9 cellular contexts compared by ENCODE assay signal in genomic region chr1:201480231-201481003, GRCh38. TPM values are rescaled to one million over a fixed set of nuclear protein-coding genes. Genes with fewer than 3 reads are reported as not detected.
A peak's percentile ranks its signal among the peaks of the same experiment; 100 is the strongest.
DNase-seq lines count a peak whose midpoint lies in the region; ATAC-seq lines count a peak whose summit lies in the region.
"Had no signal": no experiment of that assay in that cellular context is flagged by ENCODE, and none has a peak within 500 bp of the region (broad histone marks: within the 10 kb centered on the region; RNA-seq: fewer than 3 reads in every experiment).

No MANE protein-coding gene starts in this region.

- no peaks in the 10 kb centered on the region for H3K27me3 ChIP-seq in right cardiac atrium (ENCODE audit: control insufficient read depth, insufficient read depth)

- H3K27me3 Mint-ChIP-seq in activated naive CD8-positive, alpha-beta T cell treated with anti-CD3 and anti-CD28 coated beads, Interleukin-2, amount 10 ng/mL, durations not matched to agents 7 days and 5 days: peaks cover 24% of the 10 kb centered on the region

- peaks cover 27% of the 10 kb centered on the region for H3K4me1 Mint-ChIP-seq in activated naive CD8-positive, alpha-beta T cell treated with anti-CD3 and anti-CD28 coated beads, Interleukin-2, amount 10 ng/mL, durations not matched to agents 7 days and 5 days

- POLR2A ChIA-PET in activated naive CD8-positive, alpha-beta T cell treated with anti-CD3 and anti-CD28 coated beads, Interleukin-2, amount 10 ng/mL, durations not matched to agents 7 days and 5 days (lab: Charles Lee): interaction anchor here (0.9 to 3.5 kb wide), 4 partner anchors 11 to 32 kb away, joined by 3 to 17 read pairs (median 8); partner anchors contain the start of genes CSRP1 and PHLDA3

- H3K27ac ChIP-seq in right cardiac atrium (ENCODE audit: low read length): peak overlapping the region; percentile 55

- H3K9me3 ChIP-seq in right cardiac atrium (ENCODE audit: control insufficient read depth, low read length): no peaks in the 10 kb centered on the region

- intact Hi-C loops in right cardiac atrium (cut with DNase I) (loop anchor here (5.0 kb wide), 3 partner anchors 33 to 38 kb away; no protein-coding TSS in a partner anchor), sciatic nerve (cut with DNase I) (no loop called here)

- H3K27ac Mint-ChIP-seq in activated naive CD8-positive, alpha-beta T cell treated with anti-CD3 and anti-CD28 coated beads, Interleukin-2, amount 10 ng/mL, durations not matched to agents 7 days and 5 days: peak overlapping the region; percentile 43

- peak overlapping the region; percentile 65 for H3K4me3 Mint-ChIP-seq in activated naive CD8-positive, alpha-beta T cell treated with anti-CD3 and anti-CD28 coated beads, Interleukin-2, amount 10 ng/mL, durations not matched to agents 7 days and 5 days

- ATAC-seq in GM21717 (IDR thresholded peaks at IDR 0.05; ENCODE audit: unreplicated experiment) (peak; percentile 59), right cardiac atrium (peak; percentile 58 to 77), sciatic nerve (peak; percentile 79), HG03469 (IDR thresholded peaks at IDR 0.05; ENCODE audit: unreplicated experiment) (no peak)
- ATAC-seq in activated naive CD8-positive, alpha-beta T cell treated with anti-CD3 and anti-CD28 coated beads, Interleukin-2, amount 10 ng/mL, durations not matched to agents 7 days and 5 days (ENCODE audit: low read depth): peak; percentile 62

- peak overlapping the region; percentile 38 for H3K4me3 ChIP-seq in right cardiac atrium (ENCODE audit: low read length)

- H3K9me3 Mint-ChIP-seq in activated naive CD8-positive, alpha-beta T cell treated with anti-CD3 and anti-CD28 coated beads, Interleukin-2, amount 10 ng/mL, durations not matched to agents 7 days and 5 days: no peaks in the 10 kb centered on the region

- 5% methylated on average over 37 of the region's 37 CpGs for WGBS in right cardiac atrium

- DNase-seq in DMS53 (lab: John Stamatoyannopoulos, UW) (peak; percentile 99), LHCN-M2 (ENCODE audit: low read depth) (peak; percentile 91), SIG-M5 treated with dmso at 0.1 percent for 504 hours (lab: John Stamatoyannopoulos, UW; ENCODE audit: unreplicated experiment) (peak; percentile 99), right cardiac atrium (peak; percentile 88 to 93 (median 89)), sciatic nerve (ENCODE audit: low spot score) (peak; percentile 92)
- DNase-seq in activated naive CD8-positive, alpha-beta T cell treated with anti-CD3 and anti-CD28 coated beads, Interleukin-2, amount 10 ng/mL, durations not matched to agents 7 days and 5 days: peak; percentile 82

- peaks cover 4% of the 10 kb centered on the region for H3K36me3 Mint-ChIP-seq in activated naive CD8-positive, alpha-beta T cell treated with anti-CD3 and anti-CD28 coated beads, Interleukin-2, amount 10 ng/mL, durations not matched to agents 7 days and 5 days

- H3K4me1 ChIP-seq in right cardiac atrium (ENCODE audit: control insufficient read depth, insufficient read depth, low read length): peaks cover 2% of the 10 kb centered on the region

RNA-seq across cellular contexts. Expression of gene PHLDA3, which starts 11.4 kb away (rescaled TPM):
- total RNA-seq in LHCN-M2 (2014; rRNA removed) (74.8 and 126 TPM in 2 replicates), right cardiac atrium (10 to 100 TPM; 21.8 to 47.4 (median 29.9) TPM), sciatic nerve (159 TPM)
- 124 TPM for polyA plus RNA-seq in LHCN-M2 (2012)
- total RNA-seq in activated naive CD8-positive, alpha-beta T cell treated with anti-CD3 and anti-CD28 coated beads, Interleukin-2, amount 10 ng/mL, durations not matched to agents 7 days and 5 days: 10 to 100 TPM; 11.3 to 13.2 TPM
- polyA plus RNA-seq in right cardiac atrium: 18.1 TPM

RNA-seq across cellular contexts. Expression of gene CSRP1, which starts 26.5 kb away (rescaled TPM):
- 336 and 492 TPM in 2 replicates for total RNA-seq in LHCN-M2 (2014; rRNA removed)
- polyA plus RNA-seq in LHCN-M2 (2012): 491 TPM
- 10 to 100 TPM; 61.2 to 66.0 TPM for total RNA-seq in activated naive CD8-positive, alpha-beta T cell treated with anti-CD3 and anti-CD28 coated beads, Interleukin-2, amount 10 ng/mL, durations not matched to agents 7 days and 5 days
- 100 to 1,000 TPM in 3 of 4 donors, 10 to 100 TPM in 1; 97.2 to 343 (median 132) TPM for total RNA-seq in right cardiac atrium
- polyA plus RNA-seq in right cardiac atrium: 121 TPM
- 768 TPM for total RNA-seq in sciatic nerve

RNA-seq across cellular contexts. Expression of gene NAV1, which starts 58.5 kb away (rescaled TPM):
- total RNA-seq in LHCN-M2 (2014; rRNA removed): 34.7 and 35.0 TPM in 2 replicates
- polyA plus RNA-seq in LHCN-M2 (2012): 27.1 TPM
- 1 to 10 TPM; 2.5 to 3.2 TPM for total RNA-seq in activated naive CD8-positive, alpha-beta T cell treated with anti-CD3 and anti-CD28 coated beads, Interleukin-2, amount 10 ng/mL, durations not matched to agents 7 days and 5 days
- total RNA-seq in right cardiac atrium: 10 to 100 TPM; 13.3 to 29.1 (median 20.6) TPM
- 8.0 TPM for polyA plus RNA-seq in right cardiac atrium
- total RNA-seq in sciatic nerve: 84.0 TPM

RNA-seq across cellular contexts. Expression of gene TNNI1, which starts 58.9 kb away (rescaled TPM):
- total RNA-seq in LHCN-M2 (2014; rRNA removed) (1.7 and 25.7 TPM in 2 replicates), right cardiac atrium (100 to 1,000 TPM in 2 of 4 donors, 10 to 100 TPM in 2; 77.9 to 215 (median 100) TPM), sciatic nerve (0.22 TPM)
- polyA plus RNA-seq in LHCN-M2 (2012): 98.0 TPM
- total RNA-seq in activated naive CD8-positive, alpha-beta T cell treated with anti-CD3 and anti-CD28 coated beads, Interleukin-2, amount 10 ng/mL, durations not matched to agents 7 days and 5 days: not detected
- 81.3 TPM for polyA plus RNA-seq in right cardiac atrium
- total RNA-seq: dermis microvascular lymphatic vessel endothelial cell had no signal
